Comparison of ENCODE assay signal across 12 cellular contexts in the genomic region with DNA sequence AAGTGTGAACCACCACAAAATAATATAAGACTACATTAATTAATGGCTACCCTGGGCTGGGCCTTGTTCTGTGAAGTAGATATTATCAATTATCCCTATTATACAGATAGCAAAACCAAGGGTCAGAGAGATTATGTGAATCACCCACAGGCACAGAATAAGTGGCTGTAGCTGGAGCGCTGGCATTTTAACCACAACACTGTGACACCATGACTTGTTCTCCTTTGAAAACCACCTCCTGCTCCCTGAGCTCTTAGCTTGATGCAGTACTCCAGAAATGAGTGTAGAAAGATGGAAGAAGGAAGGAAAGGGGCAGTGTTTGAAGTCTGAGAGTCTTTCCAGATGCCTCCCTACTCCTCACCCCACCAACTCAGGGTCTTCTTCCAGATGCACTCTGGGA. TPM values are rescaled to one million over a fixed set of nuclear protein-coding genes. Genes with fewer than 3 reads are reported as not detected.
A peak's percentile ranks its signal among the peaks of the same experiment; 100 is the strongest.
DNase-seq lines count a peak whose midpoint lies in the region; ATAC-seq and TF ChIP-seq lines count a peak whose summit lies in the region.
"Had no signal": no experiment of that assay in that cellular context is flagged by ENCODE, and none has a peak within 500 bp of the region (broad histone marks: within the 10 kb centered on the region; RNA-seq: fewer than 3 reads in every experiment).

No MANE protein-coding gene starts in this region.

- ATAC-seq in activated CD8-positive, alpha-beta memory T cell treated with anti-CD3 and anti-CD28 coated beads, Interleukin-2, amount 10 ng/mL, durations not matched to agents 7 days and 5 days: no peak
- ATAC-seq in lower lobe of right lung (no peak), thoracic aorta (ENCODE audit: insufficient number of reproducible peaks, low FRiP score, low read depth) (no peak), GM21423 (IDR thresholded peaks at IDR 0.05; ENCODE audit: unreplicated experiment) (no peak), HG03469 (IDR thresholded peaks at IDR 0.05; ENCODE audit: unreplicated experiment) (no peak)

- TF ChIP-seq CTCF in lower lobe of right lung (IDR thresholded peaks at IDR 0.05) (no peak), thoracic aorta (IDR thresholded peaks at IDR 0.05) (no peak)

- no peak overlapping the region for H3K4me3 ChIP-seq in lower lobe of right lung
- no peak overlapping the region for H3K4me3 ChIP-seq in thoracic aorta

- CTCF ChIA-PET in activated CD8-positive, alpha-beta memory T cell treated with anti-CD3 and anti-CD28 coated beads, Interleukin-2, amount 10 ng/mL, durations not matched to agents 7 days and 5 days (lab: Charles Lee): interaction anchor here (1.2 kb wide), 1 partner anchor 31 kb away, joined by 5 read pairs; no protein-coding TSS in a partner anchor

- peaks cover 40% of the 10 kb centered on the region for H3K4me1 Mint-ChIP-seq in activated CD8-positive, alpha-beta memory T cell treated with anti-CD3 and anti-CD28 coated beads, Interleukin-2, amount 10 ng/mL, durations not matched to agents 7 days and 5 days

- peaks cover 3% of the 10 kb centered on the region for H3K36me3 Mint-ChIP-seq in activated CD8-positive, alpha-beta memory T cell treated with anti-CD3 and anti-CD28 coated beads, Interleukin-2, amount 10 ng/mL, durations not matched to agents 7 days and 5 days

- H3K27ac Mint-ChIP-seq in activated CD8-positive, alpha-beta memory T cell treated with anti-CD3 and anti-CD28 coated beads, Interleukin-2, amount 10 ng/mL, durations not matched to agents 7 days and 5 days: peak overlapping the region; percentile 1

- intact Hi-C loops in lower lobe of right lung (cut with DNase I): no loop called here

- H3K9me3 Mint-ChIP-seq in activated CD8-positive, alpha-beta memory T cell treated with anti-CD3 and anti-CD28 coated beads, Interleukin-2, amount 10 ng/mL, durations not matched to agents 7 days and 5 days (ENCODE audit: low read depth): no peaks in the 10 kb centered on the region
- H3K9me3 Mint-ChIP-seq: dendritic cell treated with granulocyte-macrophage colony-stimulating factor and Interleukin-4, amounts not matched to agents 40 ng/mL and 50 ng/mL, for 4 days had no signal

- H3K36me3 ChIP-seq in lower lobe of right lung: no peaks in the 10 kb centered on the region
- no peaks in the 10 kb centered on the region for H3K36me3 ChIP-seq in thoracic aorta

- no peaks in the 10 kb centered on the region for H3K9me3 ChIP-seq in lower lobe of right lung
- H3K9me3 ChIP-seq in thoracic aorta: no peaks in the 10 kb centered on the region

- H3K27ac ChIP-seq in lower lobe of right lung (peak overlapping the region; percentile 97), thoracic aorta (peak overlapping the region; percentile 94 to 99)
- H3K27ac ChIP-seq: VCaP had no signal

- no peaks in the 10 kb centered on the region for H3K27me3 Mint-ChIP-seq in activated CD8-positive, alpha-beta memory T cell treated with anti-CD3 and anti-CD28 coated beads, Interleukin-2, amount 10 ng/mL, durations not matched to agents 7 days and 5 days
- H3K27me3 Mint-ChIP-seq: dendritic cell treated with granulocyte-macrophage colony-stimulating factor and Interleukin-4, amounts not matched to agents 40 ng/mL and 50 ng/mL, for 4 days had no signal

- peaks cover 62% of the 10 kb centered on the region for H3K4me1 ChIP-seq in lower lobe of right lung
- peaks cover 15 to 26% of the 10 kb centered on the region in 2 donors for H3K4me1 ChIP-seq in thoracic aorta (ENCODE audit: control insufficient read depth in 1 of 2, low read depth in 2 of 2)

- no peak for DNase-seq in activated CD8-positive, alpha-beta memory T cell treated with anti-CD3 and anti-CD28 coated beads, Interleukin-2, amount 10 ng/mL, durations not matched to agents 7 days and 5 days
- DNase-seq in activated CD8-positive, alpha-beta memory T cell treated with anti-CD3 and anti-CD28 coated beads, Interleukin-2, amount 50 U/mL, for 48 hours: no peak
- DNase-seq in SKM-1 treated with dmso at 0.1 percent for 144 hours (lab: John Stamatoyannopoulos, UW; ENCODE audit: unreplicated experiment) (peak; percentile 18), lower lobe of right lung (no peak), thoracic aorta (ENCODE audit: low spot score) (no peak), HUDEP-2 (lab: John Stamatoyannopoulos, UW; ENCODE audit: unreplicated experiment in 76 of 76) (no peak)
- DNase-seq: midbrain, NCI-H1694 had no signal

- H3K27me3 ChIP-seq in lower lobe of right lung (ENCODE audit: low read depth) (no peaks in the 10 kb centered on the region), thoracic aorta (replicated peaks; ENCODE audit: insufficient read depth) (no peaks in the 10 kb centered on the region)

- no peak overlapping the region for H3K4me3 Mint-ChIP-seq in activated CD8-positive, alpha-beta memory T cell treated with anti-CD3 and anti-CD28 coated beads, Interleukin-2, amount 10 ng/mL, durations not matched to agents 7 days and 5 days
- H3K4me3 Mint-ChIP-seq: dendritic cell treated with granulocyte-macrophage colony-stimulating factor and Interleukin-4, amounts not matched to agents 40 ng/mL and 50 ng/mL, for 4 days had no signal

RNA-seq across cellular contexts. Expression of a gene that starts 29.5 kb away (rescaled TPM):
- 100 to 1,000 TPM in 1 of 2 experiments, 10 to 100 TPM in 1; 50.5 to 129 TPM for total RNA-seq in activated CD8-positive, alpha-beta memory T cell treated with anti-CD3 and anti-CD28 coated beads, Interleukin-2, amount 10 ng/mL, durations not matched to agents 7 days and 5 days
- total RNA-seq in lower lobe of right lung (118 TPM), thoracic aorta (100 to 1,000 TPM; 132 to 396 TPM)
